Comparison of ENCODE assay signal across 1 cellular context in genomic region chr12:1593232-1594044, GRCh38.
TF ChIP-seq lines count a peak whose summit lies in the region.

No MANE protein-coding gene starts in this region.

TF ChIP-seq in WTC11, 78 proteins besides CTCF, POLR2A, EP300 and RAD21 (continued from another document):
- TF ChIP-seq MAX (CRISPR knock-in tag; IDR thresholded peaks at IDR 0.05) (peak; percentile 31), ZNF281 (CRISPR knock-in tag; IDR thresholded peaks at IDR 0.05) (peak; percentile 44; the same call in 1 of the 2 replicates), ESRRA (CRISPR knock-in tag; IDR thresholded peaks at IDR 0.05; ENCODE audit: borderline replicate concordance) (peak; percentile 34; the same call in 1 of the 2 replicates), NR3C1 (CRISPR knock-in tag; conservative IDR thresholded peaks at IDR 0.05; ENCODE audit: low read depth) (no peak), NR2C2 (CRISPR knock-in tag; IDR thresholded peaks at IDR 0.05) (no peak), JUN (CRISPR knock-in tag; IDR thresholded peaks at IDR 0.05) (0 out of 2 replicates have a peak, but pooled peaks have one; percentile 41), NFE2L1 (CRISPR knock-in tag; IDR thresholded peaks at IDR 0.05) (peak; percentile 23; the same call in 1 of the 2 replicates), ETV6 (CRISPR knock-in tag; IDR thresholded peaks at IDR 0.05) (0 out of 2 replicates have a peak, but pooled peaks have one; percentile 23), FOXP1 (CRISPR knock-in tag; IDR thresholded peaks at IDR 0.05; ENCODE audit: borderline replicate concordance) (peak; percentile 8; the same call in 1 of the 2 replicates), ATF3 (CRISPR knock-in tag; conservative IDR thresholded peaks at IDR 0.05) (no peak), MXD4 (CRISPR knock-in tag; IDR thresholded peaks at IDR 0.05; ENCODE audit: borderline replicate concordance) (no peak), ZBTB21 (CRISPR knock-in tag; IDR thresholded peaks at IDR 0.05; ENCODE audit: borderline replicate concordance) (0 out of 2 replicates have a peak, but pooled peaks have one; percentile 20), TCF7 (CRISPR knock-in tag; IDR thresholded peaks at IDR 0.05; ENCODE audit: low read depth) (peak; percentile 9; the same call in 1 of the 2 replicates), TP53 (CRISPR knock-in tag; IDR thresholded peaks at IDR 0.05) (no peak), PRDM15 (CRISPR knock-in tag; IDR thresholded peaks at IDR 0.05) (no peak), SMAD4 (CRISPR knock-in tag; IDR thresholded peaks at IDR 0.05) (no peak), HMGXB4 (CRISPR knock-in tag; IDR thresholded peaks at IDR 0.05) (0 out of 2 replicates have a peak, but pooled peaks have one; percentile 45), ZNF416 (CRISPR knock-in tag; IDR thresholded peaks at IDR 0.05) (no peak)
- TF ChIP-seq, protein P1, sequence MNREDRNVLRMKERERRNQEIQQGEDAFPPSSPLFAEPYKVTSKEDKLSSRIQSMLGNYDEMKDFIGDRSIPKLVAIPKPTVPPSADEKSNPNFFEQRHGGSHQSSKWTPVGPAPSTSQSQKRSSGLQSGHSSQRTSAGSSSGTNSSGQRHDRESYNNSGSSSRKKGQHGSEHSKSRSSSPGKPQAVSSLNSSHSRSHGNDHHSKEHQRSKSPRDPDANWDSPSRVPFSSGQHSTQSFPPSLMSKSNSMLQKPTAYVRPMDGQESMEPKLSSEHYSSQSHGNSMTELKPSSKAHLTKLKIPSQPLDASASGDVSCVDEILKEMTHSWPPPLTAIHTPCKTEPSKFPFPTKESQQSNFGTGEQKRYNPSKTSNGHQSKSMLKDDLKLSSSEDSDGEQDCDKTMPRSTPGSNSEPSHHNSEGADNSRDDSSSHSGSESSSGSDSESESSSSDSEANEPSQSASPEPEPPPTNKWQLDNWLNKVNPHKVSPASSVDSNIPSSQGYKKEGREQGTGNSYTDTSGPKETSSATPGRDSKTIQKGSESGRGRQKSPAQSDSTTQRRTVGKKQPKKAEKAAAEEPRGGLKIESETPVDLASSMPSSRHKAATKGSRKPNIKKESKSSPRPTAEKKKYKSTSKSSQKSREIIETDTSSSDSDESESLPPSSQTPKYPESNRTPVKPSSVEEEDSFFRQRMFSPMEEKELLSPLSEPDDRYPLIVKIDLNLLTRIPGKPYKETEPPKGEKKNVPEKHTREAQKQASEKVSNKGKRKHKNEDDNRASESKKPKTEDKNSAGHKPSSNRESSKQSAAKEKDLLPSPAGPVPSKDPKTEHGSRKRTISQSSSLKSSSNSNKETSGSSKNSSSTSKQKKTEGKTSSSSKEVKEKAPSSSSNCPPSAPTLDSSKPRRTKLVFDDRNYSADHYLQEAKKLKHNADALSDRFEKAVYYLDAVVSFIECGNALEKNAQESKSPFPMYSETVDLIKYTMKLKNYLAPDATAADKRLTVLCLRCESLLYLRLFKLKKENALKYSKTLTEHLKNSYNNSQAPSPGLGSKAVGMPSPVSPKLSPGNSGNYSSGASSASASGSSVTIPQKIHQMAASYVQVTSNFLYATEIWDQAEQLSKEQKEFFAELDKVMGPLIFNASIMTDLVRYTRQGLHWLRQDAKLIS (CRISPR knock-in tag; IDR thresholded peaks at IDR 0.05; ENCODE audit: borderline replicate concordance), result 0 out of 2 replicates have a peak, but pooled peaks have one; percentile 36
- TF ChIP-seq, protein P2, sequence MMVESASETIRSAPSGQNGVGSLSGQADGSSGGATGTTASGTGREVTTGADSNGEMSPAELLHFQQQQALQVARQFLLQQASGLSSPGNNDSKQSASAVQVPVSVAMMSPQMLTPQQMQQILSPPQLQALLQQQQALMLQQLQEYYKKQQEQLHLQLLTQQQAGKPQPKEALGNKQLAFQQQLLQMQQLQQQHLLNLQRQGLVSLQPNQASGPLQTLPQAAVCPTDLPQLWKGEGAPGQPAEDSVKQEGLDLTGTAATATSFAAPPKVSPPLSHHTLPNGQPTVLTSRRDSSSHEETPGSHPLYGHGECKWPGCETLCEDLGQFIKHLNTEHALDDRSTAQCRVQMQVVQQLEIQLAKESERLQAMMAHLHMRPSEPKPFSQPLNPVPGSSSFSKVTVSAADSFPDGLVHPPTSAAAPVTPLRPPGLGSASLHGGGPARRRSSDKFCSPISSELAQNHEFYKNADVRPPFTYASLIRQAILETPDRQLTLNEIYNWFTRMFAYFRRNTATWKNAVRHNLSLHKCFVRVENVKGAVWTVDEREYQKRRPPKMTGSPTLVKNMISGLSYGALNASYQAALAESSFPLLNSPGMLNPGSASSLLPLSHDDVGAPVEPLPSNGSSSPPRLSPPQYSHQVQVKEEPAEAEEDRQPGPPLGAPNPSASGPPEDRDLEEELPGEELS (CRISPR knock-in tag; IDR thresholded peaks at IDR 0.05), result no peak
- TF ChIP-seq, protein P3, sequence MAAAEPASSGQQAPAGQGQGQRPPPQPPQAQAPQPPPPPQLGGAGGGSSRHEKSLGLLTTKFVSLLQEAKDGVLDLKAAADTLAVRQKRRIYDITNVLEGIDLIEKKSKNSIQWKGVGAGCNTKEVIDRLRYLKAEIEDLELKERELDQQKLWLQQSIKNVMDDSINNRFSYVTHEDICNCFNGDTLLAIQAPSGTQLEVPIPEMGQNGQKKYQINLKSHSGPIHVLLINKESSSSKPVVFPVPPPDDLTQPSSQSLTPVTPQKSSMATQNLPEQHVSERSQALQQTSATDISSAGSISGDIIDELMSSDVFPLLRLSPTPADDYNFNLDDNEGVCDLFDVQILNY (CRISPR knock-in tag; IDR thresholded peaks at IDR 0.05), result peak; percentile 47; the same call in 1 of the 2 replicates
- TF ChIP-seq, protein P4, sequence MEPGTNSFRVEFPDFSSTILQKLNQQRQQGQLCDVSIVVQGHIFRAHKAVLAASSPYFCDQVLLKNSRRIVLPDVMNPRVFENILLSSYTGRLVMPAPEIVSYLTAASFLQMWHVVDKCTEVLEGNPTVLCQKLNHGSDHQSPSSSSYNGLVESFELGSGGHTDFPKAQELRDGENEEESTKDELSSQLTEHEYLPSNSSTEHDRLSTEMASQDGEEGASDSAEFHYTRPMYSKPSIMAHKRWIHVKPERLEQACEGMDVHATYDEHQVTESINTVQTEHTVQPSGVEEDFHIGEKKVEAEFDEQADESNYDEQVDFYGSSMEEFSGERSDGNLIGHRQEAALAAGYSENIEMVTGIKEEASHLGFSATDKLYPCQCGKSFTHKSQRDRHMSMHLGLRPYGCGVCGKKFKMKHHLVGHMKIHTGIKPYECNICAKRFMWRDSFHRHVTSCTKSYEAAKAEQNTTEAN (CRISPR knock-in tag; IDR thresholded peaks at IDR 0.05), result peak; percentile 77; the same call in 1 of the 2 replicates
